In genomic region chr6:159988983-159989454, GRCh38 we compare ENCODE assay signal across 11 cellular contexts.
DNase-seq lines count a peak whose midpoint lies in the region; ATAC-seq and TF ChIP-seq lines count a peak whose summit lies in the region.
"Had no signal": no experiment of that assay in that cellular context is flagged by ENCODE, and none has a peak within 500 bp of the region (broad histone marks: within the 10 kb centered on the region; RNA-seq: fewer than 3 reads in every experiment).

No MANE protein-coding gene starts in this region.

- no peaks in the 10 kb centered on the region for H3K27me3 ChIP-seq in MM.1S (replicated peaks; ENCODE audit: insufficient read depth, low read length)

- H3K9me3 Mint-ChIP-seq in stimulated activated effector memory CD8-positive, alpha-beta T cell treated with anti-CD3 and anti-CD28 coated beads, Interleukin-12 subunit alpha, Interleukin-12 subunit beta, amount 100 ng/mL, for 72 hours: no peaks in the 10 kb centered on the region

- no peak overlapping the region for H2AFZ ChIP-seq in MM.1S (ENCODE audit: low read length)

- peak overlapping the region; percentile 87 for H3K27ac Mint-ChIP-seq in stimulated activated effector memory CD8-positive, alpha-beta T cell treated with anti-CD3 and anti-CD28 coated beads, Interleukin-12 subunit alpha, Interleukin-12 subunit beta, amount 100 ng/mL, for 72 hours

- H3K4me3 ChIP-seq in MM.1S (ENCODE audit: low read length) (no peak overlapping the region), foreskin fibroblast (ENCODE audit: low read depth in 1 of 2, low read length in 2 of 2) (no peak overlapping the region)

- ATAC-seq in stimulated activated effector memory CD8-positive, alpha-beta T cell treated with anti-CD3 and anti-CD28 coated beads, Interleukin-12 subunit alpha, Interleukin-12 subunit beta, amount 100 ng/mL, for 72 hours: peak; percentile 72

- no peak for TF ChIP-seq CTCF in MM.1S (IDR thresholded peaks at IDR 0.05; ENCODE audit: low read length)
- TF ChIP-seq CTCF in foreskin fibroblast (IDR thresholded peaks at IDR 0.05; ENCODE audit: low read depth, low read length): no peak

- H3K4me1 ChIP-seq in MM.1S (ENCODE audit: low read length): peaks cover 29% of the 10 kb centered on the region

- H3K9ac ChIP-seq in MM.1S (ENCODE audit: low read length): no peak overlapping the region

- H3K4me2 ChIP-seq in MM.1S (ENCODE audit: low read depth, low read length): no peak overlapping the region

- H3K9me2 ChIP-seq in MM.1S (replicated peaks; ENCODE audit: insufficient read depth, low read length): no peaks in the 10 kb centered on the region

- no peak for TF ChIP-seq POLR2A in erythroblast (IDR thresholded peaks at IDR 0.05; ENCODE audit: low read length)

- peak; percentile 65 for DNase-seq in DMS79 (lab: John Stamatoyannopoulos, UW)
- DNase-seq in DMS79 treated with DMSO at 0.1 percent for 48 hours (lab: John Stamatoyannopoulos, UW): no peak
- peak; percentile 43 for DNase-seq in RPMI8226
- peak; percentile 73 to 80 for DNase-seq in erythroblast (lab: John Stamatoyannopoulos, UW)
- no peak for DNase-seq in stimulated activated effector memory CD8-positive, alpha-beta T cell treated with anti-CD3 and anti-CD28 coated beads, Interleukin-12 subunit alpha, Interleukin-12 subunit beta, amount 100 ng/mL, for 72 hours (ENCODE audit: low spot score in 2 of 2)
- DNase-seq in MM.1S: no peak
- DNase-seq in foreskin fibroblast: no peak
- DNase-seq in NCI-H187 treated with DMSO at 0.1 percent for 48 hours (lab: John Stamatoyannopoulos, UW): no peak
- DNase-seq: activated CD4-positive, alpha-beta T cell treated with anti-CD3 and anti-CD28 coated beads for 48 hours; NCI-H2029 treated with DMSO at 0.1 percent for 48 hours had no signal

- no peaks in the 10 kb centered on the region for H3K9me3 ChIP-seq in MM.1S (replicated peaks; ENCODE audit: insufficient read depth, low read length)

- H3F3A ChIP-seq in MM.1S (ENCODE audit: insufficient read depth, low read length): peaks cover 8% of the 10 kb centered on the region; the same call in 1 of the 2 replicates

- peak overlapping the region; percentile 51 for H3K4me3 Mint-ChIP-seq in stimulated activated effector memory CD8-positive, alpha-beta T cell treated with anti-CD3 and anti-CD28 coated beads, Interleukin-12 subunit alpha, Interleukin-12 subunit beta, amount 100 ng/mL, for 72 hours

- peaks cover 97% of the 10 kb centered on the region for H3K79me2 ChIP-seq in MM.1S (ENCODE audit: low read length)

- H3K27ac ChIP-seq in MM.1S (ENCODE audit: low read length): no peak overlapping the region
- H3K27ac ChIP-seq: 22Rv1 had no signal

- H3K36me3 Mint-ChIP-seq in stimulated activated effector memory CD8-positive, alpha-beta T cell treated with anti-CD3 and anti-CD28 coated beads, Interleukin-12 subunit alpha, Interleukin-12 subunit beta, amount 100 ng/mL, for 72 hours: peaks cover 27% of the 10 kb centered on the region

- no peaks in the 10 kb centered on the region for H3K36me3 ChIP-seq in MM.1S (replicated peaks; ENCODE audit: insufficient read depth, low read length)

- H4K20me1 ChIP-seq in MM.1S (ENCODE audit: insufficient read depth, low read length): no peaks in the 10 kb centered on the region

- peaks cover 83% of the 10 kb centered on the region for H3K4me1 Mint-ChIP-seq in stimulated activated effector memory CD8-positive, alpha-beta T cell treated with anti-CD3 and anti-CD28 coated beads, Interleukin-12 subunit alpha, Interleukin-12 subunit beta, amount 100 ng/mL, for 72 hours

Comparison
In these comparisons a context has a peak if more than half of its experiments do, and no peak if none do; other contexts are left out.
1. DNase-seq: peak in DMS79 (single experiment), RPMI8226 (single experiment) and erythroblast (2 of 2); none in DMS79 treated with DMSO at 0.1 percent for 48 hours (single experiment), stimulated activated effector memory CD8-positive, alpha-beta T cell treated with anti-CD3 and anti-CD28 coated beads, Interleukin-12 subunit alpha, Interleukin-12 subunit beta, amount 100 ng/mL, for 72 hours (0 of 2), MM.1S (single experiment), foreskin fibroblast (0 of 2) and NCI-H187 treated with DMSO at 0.1 percent for 48 hours (single experiment).